Comparison of ENCODE assay signal across 8 cellular contexts in the genomic region with DNA sequence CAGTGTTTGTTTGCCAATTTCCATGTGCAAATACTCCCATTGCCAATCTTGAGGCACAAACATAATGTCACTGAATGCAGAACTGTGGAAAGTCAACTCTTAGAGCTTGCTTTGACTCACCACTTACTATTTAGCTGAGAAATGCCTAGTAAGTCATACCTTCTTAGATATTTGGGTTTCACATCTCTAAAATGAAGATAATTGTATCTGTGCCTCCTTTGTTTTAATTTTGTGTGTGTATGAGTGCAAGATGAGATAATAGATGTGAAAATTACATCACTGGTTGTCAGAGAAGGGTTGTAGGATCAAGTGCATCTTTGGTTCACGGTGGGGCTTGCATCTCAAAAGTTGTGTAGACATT.
"Had no signal": no experiment of that assay in that cellular context is flagged by ENCODE, and none has a peak within 500 bp of the region (broad histone marks: within the 10 kb centered on the region; RNA-seq: fewer than 3 reads in every experiment).

No MANE protein-coding gene starts in this region.

- ATAC-seq: GM23338 had no signal

- H2AFZ ChIP-seq: GM23338 had no signal

- FAIRE-seq: H1, H54, HTR-8/SVneo had no signal

- H3K27ac ChIP-seq: KMS-11 had no signal

- DNase-seq: H9, HCEC 1CT, KBM-7 had no signal

- H3K4me3 ChIP-seq: GM23338 had no signal

- H3K4me2 ChIP-seq: GM23338, KMS-11 had no signal

- H3K9ac ChIP-seq: KMS-11 had no signal
